In the genomic region with DNA sequence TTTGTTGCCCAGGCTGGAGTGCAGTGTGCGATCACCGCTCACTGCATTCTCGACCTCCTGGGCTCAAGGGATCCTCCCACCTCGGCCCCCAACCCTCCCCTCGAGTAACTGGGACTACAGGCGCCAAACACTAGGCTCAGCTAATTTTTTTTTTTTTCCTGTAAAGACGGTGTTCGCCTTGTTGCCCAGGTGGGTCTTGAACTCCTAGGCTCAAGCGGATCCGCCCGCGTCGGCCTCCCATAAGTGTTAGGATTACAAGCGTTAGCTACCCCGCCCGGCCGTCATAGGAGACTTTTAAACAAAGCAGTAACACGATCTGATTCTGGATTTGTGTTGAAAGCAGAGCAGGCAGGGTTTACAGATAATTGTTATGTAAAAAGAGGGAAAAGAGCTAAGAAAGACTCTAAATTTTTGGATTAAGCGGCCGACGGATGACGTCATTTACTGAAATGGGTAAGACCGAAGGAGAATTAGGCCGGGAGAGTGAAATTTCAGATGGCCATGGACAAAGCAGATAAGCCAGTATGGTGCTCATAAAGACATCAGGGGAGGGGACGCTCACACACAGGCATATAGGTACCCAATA, we compare ENCODE assay signal across 8 cellular contexts. TPM values are rescaled to one million over a fixed set of nuclear protein-coding genes. Genes with fewer than 3 reads are reported as not detected.
DNase-seq lines count a peak whose midpoint lies in the region; ATAC-seq, FAIRE-seq and TF ChIP-seq lines count a peak whose summit lies in the region.

No MANE protein-coding gene starts in this region.

- H3K27me3 ChIP-seq in Caco-2 (replicated peaks; ENCODE audit: control insufficient read depth, insufficient read depth, low read length): no peaks in the 10 kb centered on the region
- no peaks in the 10 kb centered on the region for H3K27me3 ChIP-seq in SJCRH30
- no peaks in the 10 kb centered on the region for H3K27me3 ChIP-seq in small intestine (ENCODE audit: control insufficient read depth in 2 of 2, insufficient read depth in 2 of 2, low read length in 2 of 2)

- peak overlapping the region; percentile 98 for H3K27ac ChIP-seq in SJCRH30
- peak overlapping the region; percentile 98 to 99 for H3K27ac ChIP-seq in small intestine (ENCODE audit: low read depth in 1 of 2, low read length in 1 of 2)

- TSS peak; percentile 88 for BruUV-seq in Caco-2 (replicated peaks; lab: Mats Ljungman, UMichigan)

- no peaks in the 10 kb centered on the region for H3K36me3 ChIP-seq in Caco-2 (ENCODE audit: control insufficient read depth, insufficient read depth, low read length)
- H3K36me3 ChIP-seq in SJCRH30: peaks cover 7% of the 10 kb centered on the region
- H3K36me3 ChIP-seq in small intestine (ENCODE audit: control insufficient read depth in 2 of 2, insufficient read depth in 2 of 2, low read length in 2 of 2): no peaks in the 10 kb centered on the region

- H3K9me3 ChIP-seq in Caco-2 (no peaks in the 10 kb centered on the region), SJCRH30 (replicated peaks) (no peaks in the 10 kb centered on the region), small intestine (ENCODE audit: control insufficient read depth, low read depth) (no peaks in the 10 kb centered on the region)

- H3K4me1 Mint-ChIP-seq in Caco-2 (ENCODE audit: low read depth, unreplicated experiment) (peaks cover 15% of the 10 kb centered on the region), brain (peaks cover 76% of the 10 kb centered on the region)

- CTCF ChIA-PET in Caco-2 (lab: Charles Lee): interaction anchor here (0.7 to 2.5 kb wide), 5 partner anchors 17 to 164 kb away, joined by 3 to 12 read pairs (median 3); a partner anchor contains a TSS

- FAIRE-seq in small intestine (lab: Jason Lieb, UNC): no peak

- H3K27ac Mint-ChIP-seq in Caco-2 (ENCODE audit: unreplicated experiment) (peak overlapping the region; percentile 100), brain (peak overlapping the region; percentile 98 to 100 (median 99))

- no peaks in the 10 kb centered on the region for H3K9me3 Mint-ChIP-seq in Caco-2 (ENCODE audit: unreplicated experiment)
- H3K9me3 Mint-ChIP-seq in brain: peaks cover 0 to 2% (median 0%) of the 10 kb centered on the region in 5 experiments

- H3K4me3 Mint-ChIP-seq in Caco-2 (ENCODE audit: unreplicated experiment): peak overlapping the region; percentile 95
- H3K4me3 Mint-ChIP-seq in brain: peak overlapping the region; percentile 91 to 99 (median 95)

- WGBS in small intestine, 3 donors: 1% methylated on average over 25 of the region's 25 CpGs

- intact Hi-C loops in Caco-2 (cut with micrococcal nuclease; ENCODE audit: unreplicated experiment): loop anchor here (2.0 to 5.0 kb wide), 2 partner anchors 64 to 355 kb away; a partner anchor contains a TSS

- H3K27me3 Mint-ChIP-seq in Caco-2 (ENCODE audit: insufficient read depth, unreplicated experiment) (no peaks in the 10 kb centered on the region), brain (peaks cover 11% of the 10 kb centered on the region)

- H3K4me3 ChIP-seq in Caco-2 (ENCODE audit: low read depth, low read length): peak overlapping the region; percentile 99
- peak overlapping the region; percentile 92 for H3K4me3 ChIP-seq in SJCRH30
- H3K4me3 ChIP-seq in small intestine (ENCODE audit: low read depth in 1 of 2, low read length in 2 of 2): peak overlapping the region; percentile 53 to 90

- POLR2A ChIA-PET in Caco-2 (lab: Charles Lee): interaction anchor here (0.6 to 1.9 kb wide), 11 partner anchors 14 to 936 kb away, joined by 3 to 15 read pairs (median 7); a partner anchor contains a TSS

- DNase-seq in Caco-2 (peak in 1 of 2 experiments; percentile 54), HS-5 (ENCODE audit: low read depth) (peak; percentile 80), SJCRH30 (peak; percentile 61 to 85), islet precursor cell (peak; percentile 70), small intestine (peak; percentile 10), COR-L47 (lab: John Stamatoyannopoulos, UW) (no peak)

- H3K36me3 Mint-ChIP-seq in Caco-2 (ENCODE audit: insufficient read depth, unreplicated experiment): peaks cover 29% of the 10 kb centered on the region
- H3K36me3 Mint-ChIP-seq in brain: no peaks in the 10 kb centered on the region

- peak; percentile 5 for ATAC-seq in GM21367 (IDR thresholded peaks at IDR 0.05; ENCODE audit: unreplicated experiment)

- TF ChIP-seq CTCF in Caco-2 (IDR thresholded peaks at IDR 0.05; ENCODE audit: insufficient read depth in 1 of 2, low read depth in 1 of 2, low read length in 1 of 2, severe bottlenecking in 1 of 2, unreplicated experiment in 1 of 2) (no peak), brain (conservative IDR thresholded peaks at IDR 0.05) (no peak)

- peaks cover 5% of the 10 kb centered on the region for H3K4me1 ChIP-seq in Caco-2
- peaks cover 18% of the 10 kb centered on the region for H3K4me1 ChIP-seq in SJCRH30
- H3K4me1 ChIP-seq in small intestine (ENCODE audit: control insufficient read depth in 2 of 2, insufficient read depth in 1 of 2, low read depth in 1 of 2, low read length in 1 of 2): peaks cover 2 to 7% of the 10 kb centered on the region in 2 donors

RNA-seq across cellular contexts. Expression of a gene that starts 0.7 kb away (rescaled TPM):
- 20.7 and 21.4 TPM in 2 replicates for total RNA-seq in Caco-2 (2022)
- total RNA-seq in SJCRH30 (2014; rRNA removed; shearing (Covaris generic)): 36.3 and 42.7 TPM in 2 replicates
- 25.9 TPM for polyA plus RNA-seq in brain (ENCODE audit: insufficient read depth, low read depth, low replicate concordance)
- polyA plus RNA-seq in small intestine: 1 to 10 TPM; 7.2 to 8.1 (median 7.6) TPM

RNA-seq across cellular contexts. Expression of a gene that starts 1.1 kb away (rescaled TPM):
- total RNA-seq in Caco-2 (2022): 59.7 and 66.9 TPM in 2 replicates
- total RNA-seq in SJCRH30 (2014; rRNA removed; shearing (Covaris generic)): 126 TPM in 2 replicates
- polyA plus RNA-seq in brain (ENCODE audit: insufficient read depth, low read depth, low replicate concordance) (33.0 TPM), small intestine (10 to 100 TPM in 1 of 3 donors, 1 to 10 TPM in 2; 5.9 to 15.8 (median 6.3) TPM)
